1 cellular context compared by ENCODE assay signal in the genomic region with DNA sequence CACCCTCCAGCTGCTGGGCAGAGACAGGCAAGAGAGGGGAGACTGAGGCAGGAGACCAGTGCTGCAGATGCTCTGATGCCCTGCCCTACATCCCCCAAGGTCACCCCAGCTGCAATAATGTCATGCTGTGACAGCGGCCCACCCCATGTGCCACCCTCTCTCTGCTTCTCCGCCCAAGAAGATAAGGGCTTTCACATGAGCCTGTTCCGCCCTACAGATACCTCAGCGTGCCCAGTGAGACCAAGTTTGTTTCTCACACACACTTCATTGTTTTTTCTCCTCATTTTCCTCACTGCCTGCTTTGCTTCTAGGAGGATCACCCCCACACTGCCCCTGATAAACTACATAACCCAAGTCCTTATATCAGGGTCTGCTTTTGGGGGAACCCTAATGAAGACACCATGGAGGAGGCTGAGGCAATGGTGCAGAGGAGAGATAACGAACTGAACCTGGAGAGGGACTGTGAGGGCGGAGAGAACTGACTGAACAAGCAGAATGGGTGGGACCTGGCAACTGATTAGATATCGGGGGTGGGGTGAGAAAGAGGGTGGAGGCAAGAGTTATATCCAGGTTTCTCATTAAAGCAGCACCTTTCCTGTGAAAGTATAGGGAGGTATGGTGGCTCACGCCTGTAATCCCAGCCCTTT.
TF ChIP-seq lines count a peak whose summit lies in the region.

No MANE protein-coding gene starts in this region.

TF ChIP-seq in IMR-90, 13 proteins besides CTCF, POLR2A, EP300 and RAD21:
- TF ChIP-seq USF2 (IDR thresholded peaks at IDR 0.05; ENCODE audit: low read depth, low read length) = no peak
